In genomic region chr9:93022721-93023520, GRCh38 we compare ENCODE assay signal across 27 cellular contexts. TPM values are rescaled to one million over a fixed set of nuclear protein-coding genes. Genes with fewer than 3 reads are reported as not detected.
A peak's percentile ranks its signal among the peaks of the same experiment; 100 is the strongest.
DNase-seq lines count a peak whose midpoint lies in the region; ATAC-seq, FAIRE-seq and TF ChIP-seq lines count a peak whose summit lies in the region.
"Had no signal": no experiment of that assay in that cellular context is flagged by ENCODE, and none has a peak within 500 bp of the region (broad histone marks: within the 10 kb centered on the region; RNA-seq: fewer than 3 reads in every experiment).

No MANE protein-coding gene starts in this region.

- FAIRE-seq in GM12878 (lab: Jason Lieb, UNC), result no peak
- FAIRE-seq: G401.6 had no signal

- no peak for ATAC-seq in activated naive CD8-positive, alpha-beta T cell treated with anti-CD3 and anti-CD28 coated beads, Interleukin-2, amount 50 U/mL, for 24 hours
- ATAC-seq in GM12878 (no peak), HG02623 (IDR thresholded peaks at IDR 0.05; ENCODE audit: unreplicated experiment) (no peak)
- ATAC-seq in stimulated activated effector memory CD8-positive, alpha-beta T cell treated with anti-CD3 and anti-CD28 coated beads, Interleukin-12 subunit alpha, Interleukin-12 subunit beta, amount 100 ng/mL, for 72 hours, result no peak
- ATAC-seq: body of pancreas had no signal

- H3K9ac ChIP-seq in GM12878 (ENCODE audit: control insufficient read depth, insufficient read depth, low read length), result no peak overlapping the region

- H2AFZ ChIP-seq in GM12878 (ENCODE audit: control insufficient read depth, low read depth, low read length), result no peak overlapping the region

- peaks cover 58% of the 10 kb centered on the region for H3K36me3 ChIP-seq in CD8-positive, alpha-beta memory T cell (ENCODE audit: insufficient read depth, low read length)
- peaks cover 6 to 23% of the 10 kb centered on the region in 2 experiments; a peak in 3 of 4 replicates for H3K36me3 ChIP-seq in GM12878 (ENCODE audit: control insufficient read depth in 2 of 2, insufficient read depth in 2 of 2, low read length in 1 of 2)
- H3K36me3 ChIP-seq: SJSA1, WERI-Rb-1 had no signal

- peaks cover 4% of the 10 kb centered on the region for H3K36me3 Mint-ChIP-seq in activated naive CD8-positive, alpha-beta T cell
- H3K36me3 Mint-ChIP-seq in activated naive CD8-positive, alpha-beta T cell treated with anti-CD3 and anti-CD28 coated beads, Interleukin-2, amount 50 U/mL, for 24 hours (ENCODE audit: low read depth), result peaks cover 28% of the 10 kb centered on the region
- H3K36me3 Mint-ChIP-seq in CD8-positive, alpha-beta memory T cell, result peaks cover 7 to 90% (median 17%) of the 10 kb centered on the region in 3 donors
- H3K36me3 Mint-ChIP-seq in stimulated activated effector memory CD8-positive, alpha-beta T cell treated with anti-CD3 and anti-CD28 coated beads, Interleukin-12 subunit alpha, Interleukin-12 subunit beta, amount 100 ng/mL, for 72 hours, result peaks cover 87% of the 10 kb centered on the region

- TF ChIP-seq RAD21 in GM12878 (IDR thresholded peaks at IDR 0.05; ENCODE audit: insufficient read depth, low read depth, low read length), result no peak

- no peak for DNase-seq in activated naive CD8-positive, alpha-beta T cell treated with anti-CD3 and anti-CD28 coated beads, Interleukin-2, amount 50 U/mL, for 24 hours
- DNase-seq in CD8-positive, alpha-beta memory T cell, result no peak
- DNase-seq in GM12878 (ENCODE audit: low read depth, low spot score) (no peak), COLO829 (ENCODE audit: low spot score) (no peak), occipital lobe (lab: John Stamatoyannopoulos, UW) (no peak)
- DNase-seq in stimulated activated effector memory CD8-positive, alpha-beta T cell treated with anti-CD3 and anti-CD28 coated beads, Interleukin-12 subunit alpha, Interleukin-12 subunit beta, amount 100 ng/mL, for 72 hours (ENCODE audit: low spot score in 2 of 2), result no peak
- DNase-seq: activated CD8-positive, alpha-beta memory T cell treated with anti-CD3 and anti-CD28 coated beads for 24 hours; activated T-cell treated with anti-CD3 and anti-CD28 coated beads, Interleukin-2, amount 50 U/mL, for 48 hours; body of pancreas; DMS153; head of caudate nucleus; IMR-90; left cardiac atrium; NCI-H1092; NCI-H187; NCI-H526 treated with DMSO at 0.1 percent for 48 hours; retina; WERI-Rb-1 had no signal

- no peak overlapping the region for H3K4me3 ChIP-seq in CD8-positive, alpha-beta memory T cell (ENCODE audit: low read length)
- H3K4me3 ChIP-seq in GM12878, result no peak overlapping the region
- H3K4me3 ChIP-seq: body of pancreas, SJSA1, smooth muscle cell had no signal

- no TSS peak for BruUV-seq in GM12878 (replicated peaks; lab: Mats Ljungman, UMichigan)

- intact Hi-C loops in GM12878 (cut with micrococcal nuclease; ENCODE audit: unreplicated experiment), result no loop called here

- no peak for TF ChIP-seq EP300 in GM12878 (IDR thresholded peaks at IDR 0.05; ENCODE audit: borderline replicate concordance in 1 of 2, control insufficient read depth in 1 of 2, low read depth in 2 of 2, low read length in 2 of 2)

- H3K4me3 Mint-ChIP-seq in activated naive CD8-positive, alpha-beta T cell, result no peak overlapping the region
- H3K4me3 Mint-ChIP-seq in activated naive CD8-positive, alpha-beta T cell treated with anti-CD3 and anti-CD28 coated beads, Interleukin-2, amount 50 U/mL, for 24 hours, result no peak overlapping the region
- H3K4me3 Mint-ChIP-seq in CD8-positive, alpha-beta memory T cell, result no peak overlapping the region
- no peak overlapping the region for H3K4me3 Mint-ChIP-seq in stimulated activated effector memory CD8-positive, alpha-beta T cell treated with anti-CD3 and anti-CD28 coated beads, Interleukin-12 subunit alpha, Interleukin-12 subunit beta, amount 100 ng/mL, for 72 hours
- H3K4me3 Mint-ChIP-seq: memory B cell had no signal

- RAD21 ChIA-PET in GM12878 (lab: Charles Lee; ENCODE audit: unreplicated experiment), result no interaction called here

- H3K4me1 Mint-ChIP-seq in activated naive CD8-positive, alpha-beta T cell (ENCODE audit: low read depth), result peaks cover 66% of the 10 kb centered on the region
- H3K4me1 Mint-ChIP-seq in activated naive CD8-positive, alpha-beta T cell treated with anti-CD3 and anti-CD28 coated beads, Interleukin-2, amount 50 U/mL, for 24 hours, result peaks cover 48% of the 10 kb centered on the region
- peaks cover 48 to 78% (median 59%) of the 10 kb centered on the region in 3 donors for H3K4me1 Mint-ChIP-seq in CD8-positive, alpha-beta memory T cell
- H3K4me1 Mint-ChIP-seq in stimulated activated effector memory CD8-positive, alpha-beta T cell treated with anti-CD3 and anti-CD28 coated beads, Interleukin-12 subunit alpha, Interleukin-12 subunit beta, amount 100 ng/mL, for 72 hours, result peaks cover 37% of the 10 kb centered on the region

- no peaks in the 10 kb centered on the region for H3K27me3 ChIP-seq in CD8-positive, alpha-beta memory T cell (ENCODE audit: insufficient read depth, low read length, poor library complexity, severe bottlenecking)
- no peaks in the 10 kb centered on the region for H3K27me3 ChIP-seq in GM12878 (replicated peaks in 1 of 2; ENCODE audit: control insufficient read depth in 2 of 2, insufficient read depth in 2 of 2, low read length in 1 of 2)
- H3K27me3 ChIP-seq: body of pancreas, SJSA1 had no signal

- H3K9me3 Mint-ChIP-seq in activated naive CD8-positive, alpha-beta T cell (ENCODE audit: low read depth), result no peaks in the 10 kb centered on the region
- no peaks in the 10 kb centered on the region for H3K9me3 Mint-ChIP-seq in activated naive CD8-positive, alpha-beta T cell treated with anti-CD3 and anti-CD28 coated beads, Interleukin-2, amount 50 U/mL, for 24 hours
- no peaks in the 10 kb centered on the region for H3K9me3 Mint-ChIP-seq in CD8-positive, alpha-beta memory T cell
- H3K9me3 Mint-ChIP-seq in stimulated activated effector memory CD8-positive, alpha-beta T cell treated with anti-CD3 and anti-CD28 coated beads, Interleukin-12 subunit alpha, Interleukin-12 subunit beta, amount 100 ng/mL, for 72 hours, result no peaks in the 10 kb centered on the region
- H3K9me3 Mint-ChIP-seq: memory B cell had no signal

- no peak for TF ChIP-seq CTCF in GM12878 (IDR thresholded peaks at IDR 0.05 in 2 of 3, conservative IDR thresholded peaks at IDR 0.05 in 1 of 3; ENCODE audit: control insufficient read depth in 2 of 3, extremely low read depth in 1 of 3, insufficient read depth in 1 of 3, low read depth in 3 of 3, low read length in 3 of 3)

- 85% methylated on average over 23 of the region's 23 CpGs for WGBS in GM12878 (ENCODE audit: insufficient coverage, insufficient replicate concordance, low lambda C conversion rate, missing lambda C conversion rate)

- H3K79me2 ChIP-seq in GM12878 (ENCODE audit: control insufficient read depth, insufficient read depth, low read length), result no peaks in the 10 kb centered on the region

- H3K27ac ChIP-seq in CD8-positive, alpha-beta memory T cell (ENCODE audit: low read depth, low read length), result no peak overlapping the region
- no peak overlapping the region for H3K27ac ChIP-seq in GM12878 (ENCODE audit: control insufficient read depth, insufficient read depth)
- H3K27ac ChIP-seq: body of pancreas, epithelial cell of prostate, SJSA1, WERI-Rb-1 had no signal

- no peaks in the 10 kb centered on the region for H3K9me3 ChIP-seq in CD8-positive, alpha-beta memory T cell (ENCODE audit: low read length)
- H3K9me3 ChIP-seq in GM12878 (replicated peaks; ENCODE audit: control insufficient read depth, insufficient read depth, low read length), result no peaks in the 10 kb centered on the region
- H3K9me3 ChIP-seq: body of pancreas, SJSA1 had no signal

- H3K4me1 ChIP-seq in CD8-positive, alpha-beta memory T cell (ENCODE audit: insufficient read depth, low read length), result peaks cover 67% of the 10 kb centered on the region
- peaks cover 3% of the 10 kb centered on the region for H3K4me1 ChIP-seq in GM12878 (ENCODE audit: control insufficient read depth, insufficient read depth, low read length)
- H3K4me1 ChIP-seq: body of pancreas, SJSA1 had no signal

- H3K27ac Mint-ChIP-seq in activated naive CD8-positive, alpha-beta T cell, result peak overlapping the region; percentile 91
- H3K27ac Mint-ChIP-seq in activated naive CD8-positive, alpha-beta T cell treated with anti-CD3 and anti-CD28 coated beads, Interleukin-2, amount 50 U/mL, for 24 hours, result no peak overlapping the region
- H3K27ac Mint-ChIP-seq in CD8-positive, alpha-beta memory T cell, result peak overlapping the region; percentile 46 to 93 (median 76)
- H3K27ac Mint-ChIP-seq in stimulated activated effector memory CD8-positive, alpha-beta T cell treated with anti-CD3 and anti-CD28 coated beads, Interleukin-12 subunit alpha, Interleukin-12 subunit beta, amount 100 ng/mL, for 72 hours, result peak overlapping the region; percentile 94
- H3K27ac Mint-ChIP-seq: memory B cell had no signal

- POLR2A ChIA-PET in CD8-positive, alpha-beta memory T cell (lab: Charles Lee), result no interaction called here
- POLR2A ChIA-PET in GM12878 (lab: Charles Lee), result no interaction called here

- no peak overlapping the region for H3K4me2 ChIP-seq in GM12878 (ENCODE audit: control insufficient read depth, insufficient read depth)
- H3K4me2 ChIP-seq: smooth muscle cell had no signal

- SMC1A ChIA-PET in GM12878 (lab: Charles Lee; ENCODE audit: uncharacterized antibody, unreplicated experiment), result no interaction called here

- no peaks in the 10 kb centered on the region for H3K27me3 Mint-ChIP-seq in activated naive CD8-positive, alpha-beta T cell
- H3K27me3 Mint-ChIP-seq in activated naive CD8-positive, alpha-beta T cell treated with anti-CD3 and anti-CD28 coated beads, Interleukin-2, amount 50 U/mL, for 24 hours, result no peaks in the 10 kb centered on the region
- peaks cover 0 to 1% of the 10 kb centered on the region in 2 donors for H3K27me3 Mint-ChIP-seq in CD8-positive, alpha-beta memory T cell
- H3K27me3 Mint-ChIP-seq: memory B cell had no signal

- H4K20me1 ChIP-seq in GM12878 (ENCODE audit: control insufficient read depth, insufficient read depth), result no peaks in the 10 kb centered on the region

- CTCF ChIA-PET in CD8-positive, alpha-beta memory T cell (lab: Charles Lee), result interaction anchor here (3.5 kb wide), 1 partner anchor 8 kb away, joined by 20 read pairs; no protein-coding TSS in a partner anchor
- CTCF ChIA-PET in GM12878 (lab: Yijun Ruan, JAX), result no interaction called here

- in situ Hi-C loops in GM12878 (cut with MboI), result no loop called here

- 0 out of 2 replicates have a peak, but pooled peaks have one; percentile 3 for TF ChIP-seq POLR2A in GM12878 (IDR thresholded peaks at IDR 0.05; ENCODE audit: low read depth, low read length)

RNA-seq across cellular contexts. Expression of gene SUSD3, which starts 35.6 kb away (rescaled TPM):
- total RNA-seq in CD8-positive, alpha-beta memory T cell, result 10 to 100 TPM; 11.3 to 12.3 TPM
- polyA plus RNA-seq in CD8-positive, alpha-beta memory T cell, result 103 TPM
- total RNA-seq in GM12878 (2013; cell fraction: nucleolus; rRNA removed), result 27.9 and 29.6 TPM in 2 replicates
- total RNA-seq in GM12878 (2014; rRNA removed) (61.6 and 65.6 TPM in 2 replicates), GM12878 (2014; rRNA removed; fragmentation: Illumina TruSeq; extraction: Trizol) (26.9 and 29.8 TPM in 2 replicates), GM12878 (2021) (37.6 and 39.8 TPM in 2 replicates), occipital lobe (1.6 TPM)
- polyA plus RNA-seq in GM12878 (2011; ENCODE audit: low read depth), result 15.3 TPM
- polyA plus RNA-seq in GM12878 (2011; rRNA removed) (60.0 and 92.0 TPM in 2 replicates), GM12878 (2014; fragmentation: Illumina TruSeq; extraction: Trizol) (5.4 and 14.1 TPM in 2 replicates), GM12878 (2014; fragmentation: Nextera tagmentation; extraction: Ambion mirVana) (10 to 100 TPM in 1 of 2 experiments, 1 to 10 TPM in 1; 2.5 to 15.1 TPM), GM12878 (2014; rRNA removed) (72.4 and 79.6 TPM in 2 replicates), GM12878 (2016; fragmentation: Nextera tagmentation; extraction: Ambion mirVana) (10 to 100 TPM; 30.9 to 31.3 TPM)
- polyA plus RNA-seq in GM12878 (2011; cell fraction: cytosol; rRNA removed), result 129 and 170 TPM in 2 replicates
- 83.1 and 109 TPM in 2 replicates for polyA plus RNA-seq in GM12878 (2011; cell fraction: nucleus; rRNA removed)
- polyA plus RNA-seq in GM12878 (2012), result 25.7 and 33.6 TPM in 2 replicates
- 46.4 and 91.1 TPM in 2 replicates for polyA minus RNA-seq in GM12878 (2011; rRNA and poly(A)+ RNA removed)
- polyA minus RNA-seq in GM12878 (2011; cell fraction: cytosol; rRNA and poly(A)+ RNA removed), result 31.3 and 42.8 TPM in 2 replicates
- polyA minus RNA-seq in GM12878 (2011; cell fraction: nucleus; rRNA and poly(A)+ RNA removed), result 11.1 and 14.0 TPM in 2 replicates
- total RNA-seq: chondrocyte, osteocyte, SJSA1, smooth muscle cell had no signal
